ENCODE assay signal across 2 cellular contexts in genomic region chr16:23068337-23068736, GRCh38.
TF ChIP-seq lines count a peak whose summit lies in the region.

No MANE protein-coding gene starts in this region.

TF ChIP-seq in HepG2, 621 proteins besides CTCF, POLR2A, EP300 and RAD21:
- no peak for TF ChIP-seq ZNF207 (IDR thresholded peaks at IDR 0.05; ENCODE audit: borderline replicate concordance)
- peak; percentile 41 for TF ChIP-seq AGO2 (optimal IDR thresholded peaks at IDR 0.05; ENCODE audit: low read depth, low read length)
- peak; percentile 71 for TF ChIP-seq RBM22 (optimal IDR thresholded peaks at IDR 0.05; ENCODE audit: low read length)

TF ChIP-seq in HEK293, 187 proteins besides CTCF, POLR2A, EP300 and RAD21:
- TF ChIP-seq ZBTB48 (tag by site-specific recombination; IDR thresholded peaks at IDR 0.05) = no peak
- peak; percentile 55; the same call in 1 of the 2 replicates for TF ChIP-seq ZNF10 (tag by site-specific recombination; IDR thresholded peaks at IDR 0.05)
